ENCODE assay signal across 1 cellular context in genomic region chr11:76911415-76911808, GRCh38.
TF ChIP-seq lines count a peak whose summit lies in the region.

No MANE protein-coding gene starts in this region.

TF ChIP-seq in K562, 482 proteins besides CTCF, POLR2A, EP300 and RAD21 (continued from another document and continues in another):
- TF ChIP-seq GTF2B (IDR thresholded peaks at IDR 0.05; ENCODE audit: extremely low read depth, insufficient read length) (no peak), MED1 (CRISPR knock-in tag; IDR thresholded peaks at IDR 0.05; ENCODE audit: borderline replicate concordance) (no peak), PYGO2 (tag; IDR thresholded peaks at IDR 0.05) (peak; percentile 76; the same call in 1 of the 2 replicates), PRPF4 (IDR thresholded peaks at IDR 0.05; ENCODE audit: insufficient read depth, low read depth, low read length, poor library complexity, severe bottlenecking) (no peak), HMBOX1 (IDR thresholded peaks at IDR 0.05) (no peak), USF2 (CRISPR knock-in tag; IDR thresholded peaks at IDR 0.05) (no peak), PML (IDR thresholded peaks at IDR 0.05; ENCODE audit: low read length) (no peak), ZNF347 (CRISPR knock-in tag; IDR thresholded peaks at IDR 0.05; ENCODE audit: low read depth) (no peak), PCBP2 (IDR thresholded peaks at IDR 0.05; ENCODE audit: low read depth, low read length, poor library complexity, severe bottlenecking) (no peak), ATF3 (IDR thresholded peaks at IDR 0.05) (no peak), ATF3 (CRISPR knock-in tag; conservative IDR thresholded peaks at IDR 0.05) (no peak), PHF8 (IDR thresholded peaks at IDR 0.05; ENCODE audit: borderline replicate concordance, low read length) (no peak), MAX (CRISPR knock-in tag; IDR thresholded peaks at IDR 0.05) (no peak), PTBP1 (IDR thresholded peaks at IDR 0.05; ENCODE audit: low read depth, low read length) (no peak), SMARCC2 (IDR thresholded peaks at IDR 0.05; ENCODE audit: low read depth) (no peak), ZNF217 (CRISPR knock-in tag; IDR thresholded peaks at IDR 0.05) (no peak), ZNF124 (CRISPR knock-in tag; IDR thresholded peaks at IDR 0.05) (no peak), ZNF668 (CRISPR knock-in tag; IDR thresholded peaks at IDR 0.05) (peak; percentile 89), BRF2 (IDR thresholded peaks at IDR 0.05; ENCODE audit: borderline replicate concordance, insufficient read depth, insufficient read length) (no peak), GTF2F1 (IDR thresholded peaks at IDR 0.05; ENCODE audit: low read depth, low read length) (no peak), RERE (CRISPR knock-in tag; IDR thresholded peaks at IDR 0.05; ENCODE audit: borderline replicate concordance) (no peak), NRF1 (conservative IDR thresholded peaks at IDR 0.05 in 1 of 2, IDR thresholded peaks at IDR 0.05 in 1 of 2) (no peak), ILF3 (IDR thresholded peaks at IDR 0.05; ENCODE audit: borderline replicate concordance) (no peak), DPF2 (IDR thresholded peaks at IDR 0.05) (no peak), MTA3 (IDR thresholded peaks at IDR 0.05; ENCODE audit: borderline replicate concordance) (no peak), COPS2 (conservative IDR thresholded peaks at IDR 0.05) (no peak), TSC22D4 (tag; IDR thresholded peaks at IDR 0.05) (no peak), ETV6 (IDR thresholded peaks at IDR 0.05; ENCODE audit: borderline replicate concordance in 1 of 2, low read depth in 2 of 2, low read length in 1 of 2) (no peak), ETV6 (CRISPR knock-in tag; IDR thresholded peaks at IDR 0.05; ENCODE audit: borderline replicate concordance) (no peak), TAL1 (IDR thresholded peaks at IDR 0.05) (no peak), TFAP4 (CRISPR knock-in tag; IDR thresholded peaks at IDR 0.05; ENCODE audit: borderline replicate concordance) (no peak), HDAC1 (IDR thresholded peaks at IDR 0.05) (no peak), ZNF511 (CRISPR knock-in tag; IDR thresholded peaks at IDR 0.05) (no peak), ESRRB (CRISPR knock-in tag; IDR thresholded peaks at IDR 0.05; ENCODE audit: borderline replicate concordance) (no peak), ZBTB17 (CRISPR knock-in tag; IDR thresholded peaks at IDR 0.05) (no peak), CLOCK (CRISPR knock-in tag; IDR thresholded peaks at IDR 0.05; ENCODE audit: borderline replicate concordance) (no peak), FIP1L1 (IDR thresholded peaks at IDR 0.05; ENCODE audit: low read depth, low read length, poor library complexity, severe bottlenecking) (no peak), MBD2 (IDR thresholded peaks at IDR 0.05; ENCODE audit: borderline replicate concordance, low read depth) (no peak), RUNX1 (IDR thresholded peaks at IDR 0.05; ENCODE audit: low read depth) (no peak), ETV1 (tag; conservative IDR thresholded peaks at IDR 0.05; ENCODE audit: low read depth) (peak; percentile 81), KLF1 (tag; IDR thresholded peaks at IDR 0.05) (no peak), PHTF2 (CRISPR knock-in tag; IDR thresholded peaks at IDR 0.05) (no peak), TCF15 (CRISPR knock-in tag; IDR thresholded peaks at IDR 0.05) (no peak), RBM22 (IDR thresholded peaks at IDR 0.05; ENCODE audit: low read depth, low read length, poor library complexity, severe bottlenecking) (no peak), ZNF518B (CRISPR knock-in tag; IDR thresholded peaks at IDR 0.05) (no peak), NR3C1 (CRISPR knock-in tag; IDR thresholded peaks at IDR 0.05) (no peak), TCFL5 (CRISPR knock-in tag; conservative IDR thresholded peaks at IDR 0.05) (no peak), HDAC6 (IDR thresholded peaks at IDR 0.05; ENCODE audit: low read depth, low read length) (no peak), ZNF584 (CRISPR knock-in tag; IDR thresholded peaks at IDR 0.05; ENCODE audit: low read depth) (no peak), ZNF384 (IDR thresholded peaks at IDR 0.05; ENCODE audit: low read depth, low read length) (no peak), HNRNPL (IDR thresholded peaks at IDR 0.05; ENCODE audit: low read depth, low read length) (no peak)
